ENCODE assay signal across 1 cellular context in the genomic region with DNA sequence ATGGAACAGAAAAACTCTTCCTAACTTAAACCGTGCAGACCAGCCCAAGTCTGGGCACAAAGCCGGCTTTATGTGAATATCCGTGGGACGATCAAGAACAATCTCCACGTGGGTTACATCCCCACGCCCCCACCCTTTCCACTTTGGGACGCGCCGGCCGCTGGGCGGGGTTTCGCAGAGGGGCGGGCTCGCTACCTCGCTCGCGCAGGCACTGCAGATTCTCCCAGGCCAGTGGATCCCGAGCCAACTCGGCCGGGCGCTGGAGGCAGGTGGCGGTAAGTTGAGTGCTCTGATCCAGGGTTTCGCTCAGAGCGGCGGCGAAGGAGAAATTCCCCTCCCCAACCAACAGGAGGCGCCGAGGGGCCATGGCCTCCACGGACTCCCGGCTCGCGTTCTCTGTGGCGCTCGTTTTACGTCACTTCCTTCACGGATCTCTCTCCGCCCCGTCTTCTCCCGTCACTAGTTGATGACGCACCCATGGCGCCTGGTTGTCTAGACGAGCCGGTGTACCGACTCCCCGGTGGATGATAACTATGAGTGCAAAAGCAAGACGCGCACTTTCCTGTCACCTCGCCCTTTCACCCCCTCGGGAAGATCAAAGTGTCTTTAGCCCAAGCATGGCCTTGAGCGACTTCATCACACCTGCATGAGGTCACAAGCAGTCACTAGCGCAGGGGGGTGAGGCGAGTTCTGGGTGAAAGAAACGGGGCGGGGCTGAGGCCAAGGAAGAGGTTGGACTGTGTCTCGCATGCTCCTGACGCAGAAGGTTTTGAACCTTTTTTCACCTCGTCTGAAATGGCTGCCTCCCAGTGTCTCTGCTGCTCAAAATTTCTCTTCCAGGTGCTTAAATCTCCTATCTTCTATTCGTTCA.
TF ChIP-seq lines count a peak whose summit lies in the region.

A gene with protein sequence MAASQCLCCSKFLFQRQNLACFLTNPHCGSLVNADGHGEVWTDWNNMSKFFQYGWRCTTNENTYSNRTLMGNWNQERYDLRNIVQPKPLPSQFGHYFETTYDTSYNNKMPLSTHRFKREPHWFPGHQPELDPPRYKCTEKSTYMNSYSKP (plus strand): TSS at position 776 of the 871 bp plus-strand sequence. CDS start 20 bp downstream, at position 796.
A gene with protein sequence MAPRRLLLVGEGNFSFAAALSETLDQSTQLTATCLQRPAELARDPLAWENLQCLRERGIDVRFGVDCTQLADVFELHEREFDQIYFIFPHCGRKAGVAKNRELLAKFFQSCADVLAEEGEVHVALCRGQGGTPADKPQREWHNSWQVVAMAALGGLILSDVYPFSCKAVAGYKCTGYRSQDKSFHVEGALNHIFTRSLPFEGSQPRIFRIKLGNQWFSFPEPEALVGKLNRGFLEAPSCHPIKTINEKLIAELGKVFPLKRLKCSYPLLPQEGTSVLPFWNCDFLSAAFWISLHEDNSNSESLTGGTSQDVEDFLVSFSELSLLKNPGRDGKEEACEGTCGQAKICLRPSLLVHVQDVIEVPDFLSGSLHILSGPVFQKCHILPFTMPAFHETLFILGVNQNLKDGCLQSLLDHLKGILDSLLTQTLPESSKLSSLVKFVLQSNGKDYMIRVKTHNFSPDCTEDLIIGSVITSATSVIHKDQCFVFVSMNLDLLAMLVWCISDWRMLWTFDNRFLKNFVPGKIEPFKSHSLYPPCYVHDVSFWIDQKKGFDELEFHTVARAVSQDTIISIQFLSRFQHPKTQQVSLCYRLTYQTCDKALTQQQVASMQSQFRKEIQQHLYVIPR (minus strand): TSS at position 400 of the 871 bp plus-strand sequence. CDS start 33 bp downstream, at position 367.

TF ChIP-seq in HepG2, 621 proteins besides CTCF, POLR2A, EP300 and RAD21 (continued from another document and continues in another):
- TF ChIP-seq, protein P1, sequence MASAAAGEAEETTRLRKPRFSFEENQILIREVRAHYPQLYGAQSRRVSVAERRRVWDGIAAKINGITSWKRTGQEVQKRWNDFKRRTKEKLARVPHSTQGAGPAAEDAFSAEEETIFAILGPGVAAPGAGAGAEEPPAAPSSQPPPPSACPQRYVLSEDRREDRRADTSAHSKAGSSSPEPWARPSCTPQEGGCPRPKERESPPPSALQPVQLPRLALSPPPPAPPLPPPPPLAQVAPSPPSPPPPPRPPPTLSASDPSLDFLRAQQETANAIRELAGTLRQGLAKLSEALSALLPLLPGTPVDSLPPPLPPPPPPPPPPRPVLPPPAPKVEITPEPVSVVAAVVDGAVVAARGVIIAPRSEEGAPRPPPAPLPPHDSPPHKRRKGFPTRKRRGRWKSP (CRISPR knock-in tag; IDR thresholded peaks at IDR 0.05): peak; percentile 64; the same call in 1 of the 2 replicates
- TF ChIP-seq HMGA1 (CRISPR knock-in tag; conservative IDR thresholded peaks at IDR 0.05) (no peak), ZNF616 (CRISPR knock-in tag; IDR thresholded peaks at IDR 0.05; ENCODE audit: low read depth) (no peak; the same call in 1 of the 2 replicates), TOE1 (CRISPR knock-in tag; IDR thresholded peaks at IDR 0.05) (no peak), FIP1L1 (IDR thresholded peaks at IDR 0.05; ENCODE audit: borderline replicate concordance, insufficient read depth, low read depth, low read length) (no peak), ZNF589 (CRISPR knock-in tag; conservative IDR thresholded peaks at IDR 0.05) (no peak), TBX2 (CRISPR knock-in tag; IDR thresholded peaks at IDR 0.05; ENCODE audit: borderline replicate concordance) (peak; percentile 93), SETDB1 (CRISPR knock-in tag; IDR thresholded peaks at IDR 0.05; ENCODE audit: borderline replicate concordance) (no peak), CENPX (CRISPR knock-in tag; IDR thresholded peaks at IDR 0.05) (no peak), ZNF350 (CRISPR knock-in tag; IDR thresholded peaks at IDR 0.05; ENCODE audit: borderline replicate concordance, low read depth) (peak; percentile 94), MTF2 (CRISPR knock-in tag; IDR thresholded peaks at IDR 0.05; ENCODE audit: borderline replicate concordance) (peak; percentile 3; the same call in 1 of the 2 replicates), ZNF839 (CRISPR knock-in tag; IDR thresholded peaks at IDR 0.05; ENCODE audit: borderline replicate concordance) (0 out of 2 replicates have a peak, but pooled peaks have one; percentile 26), ZFYVE20 (CRISPR knock-in tag; IDR thresholded peaks at IDR 0.05; ENCODE audit: borderline replicate concordance, low read depth) (no peak), POGZ (CRISPR knock-in tag; IDR thresholded peaks at IDR 0.05) (peak; percentile 100), CENPT (CRISPR knock-in tag; IDR thresholded peaks at IDR 0.05; ENCODE audit: low read depth) (no peak), ZBTB21 (CRISPR knock-in tag; IDR thresholded peaks at IDR 0.05) (peak; percentile 97), ZNF501 (CRISPR knock-in tag; IDR thresholded peaks at IDR 0.05) (peak; percentile 89; the same call in 1 of the 2 replicates), ZNF432 (CRISPR knock-in tag; IDR thresholded peaks at IDR 0.05; ENCODE audit: borderline replicate concordance) (no peak), ELF3 (CRISPR knock-in tag; IDR thresholded peaks at IDR 0.05) (peak; percentile 53; the same call in 1 of the 2 replicates), ZNF75D (CRISPR knock-in tag; IDR thresholded peaks at IDR 0.05; ENCODE audit: borderline replicate concordance) (no peak), ZFP62 (CRISPR knock-in tag; IDR thresholded peaks at IDR 0.05) (no peak), WIZ (CRISPR knock-in tag; IDR thresholded peaks at IDR 0.05) (no peak), RAD51 (IDR thresholded peaks at IDR 0.05; ENCODE audit: borderline replicate concordance) (no peak), MIER2 (CRISPR knock-in tag; IDR thresholded peaks at IDR 0.05) (peak; percentile 60), TCF7 (IDR thresholded peaks at IDR 0.05; ENCODE audit: low read depth) (peak; percentile 77)
- TF ChIP-seq, protein P2, sequence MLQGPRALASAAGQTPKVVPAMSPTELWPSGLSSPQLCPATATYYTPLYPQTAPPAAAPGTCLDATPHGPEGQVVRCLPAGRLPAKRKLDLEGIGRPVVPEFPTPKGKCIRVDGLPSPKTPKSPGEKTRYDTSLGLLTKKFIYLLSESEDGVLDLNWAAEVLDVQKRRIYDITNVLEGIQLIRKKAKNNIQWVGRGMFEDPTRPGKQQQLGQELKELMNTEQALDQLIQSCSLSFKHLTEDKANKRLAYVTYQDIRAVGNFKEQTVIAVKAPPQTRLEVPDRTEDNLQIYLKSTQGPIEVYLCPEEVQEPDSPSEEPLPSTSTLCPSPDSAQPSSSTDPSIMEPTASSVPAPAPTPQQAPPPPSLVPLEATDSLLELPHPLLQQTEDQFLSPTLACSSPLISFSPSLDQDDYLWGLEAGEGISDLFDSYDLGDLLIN (CRISPR knock-in tag; IDR thresholded peaks at IDR 0.05; ENCODE audit: borderline replicate concordance): 0 out of 2 replicates have a peak, but pooled peaks have one; percentile 71
- TF ChIP-seq, protein P3, sequence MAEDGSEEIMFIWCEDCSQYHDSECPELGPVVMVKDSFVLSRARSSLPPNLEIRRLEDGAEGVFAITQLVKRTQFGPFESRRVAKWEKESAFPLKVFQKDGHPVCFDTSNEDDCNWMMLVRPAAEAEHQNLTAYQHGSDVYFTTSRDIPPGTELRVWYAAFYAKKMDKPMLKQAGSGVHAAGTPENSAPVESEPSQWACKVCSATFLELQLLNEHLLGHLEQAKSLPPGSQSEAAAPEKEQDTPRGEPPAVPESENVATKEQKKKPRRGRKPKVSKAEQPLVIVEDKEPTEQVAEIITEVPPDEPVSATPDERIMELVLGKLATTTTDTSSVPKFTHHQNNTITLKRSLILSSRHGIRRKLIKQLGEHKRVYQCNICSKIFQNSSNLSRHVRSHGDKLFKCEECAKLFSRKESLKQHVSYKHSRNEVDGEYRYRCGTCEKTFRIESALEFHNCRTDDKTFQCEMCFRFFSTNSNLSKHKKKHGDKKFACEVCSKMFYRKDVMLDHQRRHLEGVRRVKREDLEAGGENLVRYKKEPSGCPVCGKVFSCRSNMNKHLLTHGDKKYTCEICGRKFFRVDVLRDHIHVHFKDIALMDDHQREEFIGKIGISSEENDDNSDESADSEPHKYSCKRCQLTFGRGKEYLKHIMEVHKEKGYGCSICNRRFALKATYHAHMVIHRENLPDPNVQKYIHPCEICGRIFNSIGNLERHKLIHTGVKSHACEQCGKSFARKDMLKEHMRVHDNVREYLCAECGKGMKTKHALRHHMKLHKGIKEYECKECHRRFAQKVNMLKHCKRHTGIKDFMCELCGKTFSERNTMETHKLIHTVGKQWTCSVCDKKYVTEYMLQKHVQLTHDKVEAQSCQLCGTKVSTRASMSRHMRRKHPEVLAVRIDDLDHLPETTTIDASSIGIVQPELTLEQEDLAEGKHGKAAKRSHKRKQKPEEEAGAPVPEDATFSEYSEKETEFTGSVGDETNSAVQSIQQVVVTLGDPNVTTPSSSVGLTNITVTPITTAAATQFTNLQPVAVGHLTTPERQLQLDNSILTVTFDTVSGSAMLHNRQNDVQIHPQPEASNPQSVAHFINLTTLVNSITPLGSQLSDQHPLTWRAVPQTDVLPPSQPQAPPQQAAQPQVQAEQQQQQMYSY (CRISPR knock-in tag; IDR thresholded peaks at IDR 0.05): peak; percentile 68
- TF ChIP-seq, protein P4, sequence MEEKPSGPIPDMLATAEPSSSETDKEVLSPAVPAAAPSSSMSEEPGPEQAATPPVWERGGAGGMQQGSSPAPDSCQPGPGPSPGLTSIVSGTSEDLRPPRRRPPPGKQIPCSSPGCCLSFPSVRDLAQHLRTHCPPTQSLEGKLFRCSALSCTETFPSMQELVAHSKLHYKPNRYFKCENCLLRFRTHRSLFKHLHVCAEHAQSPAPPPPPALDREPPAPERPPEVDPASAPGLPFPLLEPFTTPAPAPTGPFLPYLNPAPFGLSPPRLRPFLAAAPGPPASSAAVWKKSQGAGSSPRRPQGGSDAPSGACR (CRISPR knock-in tag; IDR thresholded peaks at IDR 0.05): peak; percentile 70; the same call in 1 of the 2 replicates
- TF ChIP-seq, protein P5, sequence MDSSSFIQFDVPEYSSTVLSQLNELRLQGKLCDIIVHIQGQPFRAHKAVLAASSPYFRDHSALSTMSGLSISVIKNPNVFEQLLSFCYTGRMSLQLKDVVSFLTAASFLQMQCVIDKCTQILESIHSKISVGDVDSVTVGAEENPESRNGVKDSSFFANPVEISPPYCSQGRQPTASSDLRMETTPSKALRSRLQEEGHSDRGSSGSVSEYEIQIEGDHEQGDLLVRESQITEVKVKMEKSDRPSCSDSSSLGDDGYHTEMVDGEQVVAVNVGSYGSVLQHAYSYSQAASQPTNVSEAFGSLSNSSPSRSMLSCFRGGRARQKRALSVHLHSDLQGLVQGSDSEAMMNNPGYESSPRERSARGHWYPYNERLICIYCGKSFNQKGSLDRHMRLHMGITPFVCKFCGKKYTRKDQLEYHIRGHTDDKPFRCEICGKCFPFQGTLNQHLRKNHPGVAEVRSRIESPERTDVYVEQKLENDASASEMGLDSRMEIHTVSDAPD (CRISPR knock-in tag; IDR thresholded peaks at IDR 0.05): no peak; the same call in 1 of the 2 replicates
- TF ChIP-seq, protein P6, sequence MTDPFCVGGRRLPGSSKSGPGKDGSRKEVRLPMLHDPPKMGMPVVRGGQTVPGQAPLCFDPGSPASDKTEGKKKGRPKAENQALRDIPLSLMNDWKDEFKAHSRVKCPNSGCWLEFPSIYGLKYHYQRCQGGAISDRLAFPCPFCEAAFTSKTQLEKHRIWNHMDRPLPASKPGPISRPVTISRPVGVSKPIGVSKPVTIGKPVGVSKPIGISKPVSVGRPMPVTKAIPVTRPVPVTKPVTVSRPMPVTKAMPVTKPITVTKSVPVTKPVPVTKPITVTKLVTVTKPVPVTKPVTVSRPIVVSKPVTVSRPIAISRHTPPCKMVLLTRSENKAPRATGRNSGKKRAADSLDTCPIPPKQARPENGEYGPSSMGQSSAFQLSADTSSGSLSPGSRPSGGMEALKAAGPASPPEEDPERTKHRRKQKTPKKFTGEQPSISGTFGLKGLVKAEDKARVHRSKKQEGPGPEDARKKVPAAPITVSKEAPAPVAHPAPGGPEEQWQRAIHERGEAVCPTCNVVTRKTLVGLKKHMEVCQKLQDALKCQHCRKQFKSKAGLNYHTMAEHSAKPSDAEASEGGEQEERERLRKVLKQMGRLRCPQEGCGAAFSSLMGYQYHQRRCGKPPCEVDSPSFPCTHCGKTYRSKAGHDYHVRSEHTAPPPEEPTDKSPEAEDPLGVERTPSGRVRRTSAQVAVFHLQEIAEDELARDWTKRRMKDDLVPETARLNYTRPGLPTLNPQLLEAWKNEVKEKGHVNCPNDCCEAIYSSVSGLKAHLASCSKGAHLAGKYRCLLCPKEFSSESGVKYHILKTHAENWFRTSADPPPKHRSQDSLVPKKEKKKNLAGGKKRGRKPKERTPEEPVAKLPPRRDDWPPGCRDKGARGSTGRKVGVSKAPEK (CRISPR knock-in tag; IDR thresholded peaks at IDR 0.05; ENCODE audit: borderline replicate concordance): no peak
- TF ChIP-seq, protein P7, sequence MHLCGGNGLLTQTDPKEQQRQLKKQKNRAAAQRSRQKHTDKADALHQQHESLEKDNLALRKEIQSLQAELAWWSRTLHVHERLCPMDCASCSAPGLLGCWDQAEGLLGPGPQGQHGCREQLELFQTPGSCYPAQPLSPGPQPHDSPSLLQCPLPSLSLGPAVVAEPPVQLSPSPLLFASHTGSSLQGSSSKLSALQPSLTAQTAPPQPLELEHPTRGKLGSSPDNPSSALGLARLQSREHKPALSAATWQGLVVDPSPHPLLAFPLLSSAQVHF (CRISPR knock-in tag; IDR thresholded peaks at IDR 0.05): no peak
- TF ChIP-seq, protein P8, sequence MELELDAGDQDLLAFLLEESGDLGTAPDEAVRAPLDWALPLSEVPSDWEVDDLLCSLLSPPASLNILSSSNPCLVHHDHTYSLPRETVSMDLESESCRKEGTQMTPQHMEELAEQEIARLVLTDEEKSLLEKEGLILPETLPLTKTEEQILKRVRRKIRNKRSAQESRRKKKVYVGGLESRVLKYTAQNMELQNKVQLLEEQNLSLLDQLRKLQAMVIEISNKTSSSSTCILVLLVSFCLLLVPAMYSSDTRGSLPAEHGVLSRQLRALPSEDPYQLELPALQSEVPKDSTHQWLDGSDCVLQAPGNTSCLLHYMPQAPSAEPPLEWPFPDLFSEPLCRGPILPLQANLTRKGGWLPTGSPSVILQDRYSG (CRISPR knock-in tag; IDR thresholded peaks at IDR 0.05): no peak
- TF ChIP-seq, protein P9, sequence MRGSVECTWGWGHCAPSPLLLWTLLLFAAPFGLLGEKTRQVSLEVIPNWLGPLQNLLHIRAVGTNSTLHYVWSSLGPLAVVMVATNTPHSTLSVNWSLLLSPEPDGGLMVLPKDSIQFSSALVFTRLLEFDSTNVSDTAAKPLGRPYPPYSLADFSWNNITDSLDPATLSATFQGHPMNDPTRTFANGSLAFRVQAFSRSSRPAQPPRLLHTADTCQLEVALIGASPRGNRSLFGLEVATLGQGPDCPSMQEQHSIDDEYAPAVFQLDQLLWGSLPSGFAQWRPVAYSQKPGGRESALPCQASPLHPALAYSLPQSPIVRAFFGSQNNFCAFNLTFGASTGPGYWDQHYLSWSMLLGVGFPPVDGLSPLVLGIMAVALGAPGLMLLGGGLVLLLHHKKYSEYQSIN (CRISPR knock-in tag; IDR thresholded peaks at IDR 0.05; ENCODE audit: borderline replicate concordance): no peak
- TF ChIP-seq, protein P10, sequence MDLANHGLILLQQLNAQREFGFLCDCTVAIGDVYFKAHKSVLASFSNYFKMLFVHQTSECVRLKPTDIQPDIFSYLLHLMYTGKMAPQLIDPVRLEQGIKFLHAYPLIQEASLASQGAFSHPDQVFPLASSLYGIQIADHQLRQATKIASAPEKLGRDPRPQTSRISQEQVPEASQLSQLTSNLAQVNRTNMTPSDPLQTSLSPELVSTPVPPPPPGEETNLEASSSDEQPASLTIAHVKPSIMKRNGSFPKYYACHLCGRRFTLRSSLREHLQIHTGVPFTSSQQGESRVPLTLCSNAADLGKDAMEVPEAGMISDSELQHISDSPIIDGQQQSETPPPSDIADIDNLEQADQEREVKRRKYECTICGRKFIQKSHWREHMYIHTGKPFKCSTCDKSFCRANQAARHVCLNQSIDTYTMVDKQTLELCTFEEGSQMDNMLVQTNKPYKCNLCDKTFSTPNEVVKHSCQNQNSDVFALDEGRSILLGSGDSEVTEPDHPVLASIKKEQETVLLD (CRISPR knock-in tag; IDR thresholded peaks at IDR 0.05; ENCODE audit: low read depth): peak; percentile 73
